9 cellular contexts compared by ENCODE assay signal in genomic region chr7:30938435-30939316, GRCh38. TPM values are rescaled to one million over a fixed set of nuclear protein-coding genes. Genes with fewer than 3 reads are reported as not detected.
DNase-seq lines count a peak whose midpoint lies in the region; ATAC-seq and TF ChIP-seq lines count a peak whose summit lies in the region.
"Had no signal": no experiment of that assay in that cellular context is flagged by ENCODE, and none has a peak within 500 bp of the region (broad histone marks: within the 10 kb centered on the region; RNA-seq: fewer than 3 reads in every experiment).

No MANE protein-coding gene starts in this region.

- H3K36me3 ChIP-seq in OCI-LY1 (ENCODE audit: insufficient read depth, low read length), result no peaks in the 10 kb centered on the region
- H3K36me3 ChIP-seq in neutrophil, result no peaks in the 10 kb centered on the region
- H3K36me3 ChIP-seq in thoracic aorta, result no peaks in the 10 kb centered on the region

- H3K4me1 ChIP-seq in OCI-LY1 (ENCODE audit: insufficient read depth, low read length, severe bottlenecking), result no peaks in the 10 kb centered on the region
- H3K4me1 ChIP-seq in neutrophil (ENCODE audit: control insufficient read depth in 1 of 2, insufficient read depth in 1 of 2, low read depth in 1 of 2, low read length in 1 of 2), result no peaks in the 10 kb centered on the region
- H3K4me1 ChIP-seq in thoracic aorta (ENCODE audit: control insufficient read depth in 1 of 2, low read depth in 2 of 2), result peaks cover 0 to 4% of the 10 kb centered on the region in 2 donors

- no peaks in the 10 kb centered on the region for H3F3A ChIP-seq in OCI-LY1 (ENCODE audit: insufficient read depth, low read length)

- ATAC-seq in GM21381 (IDR thresholded peaks at IDR 0.05; ENCODE audit: unreplicated experiment), result peak; percentile 88
- peak; percentile 60 to 79 for ATAC-seq in activated T-cell treated with anti-CD3 and anti-CD28 coated beads, Interleukin-2, amount 50 U/mL, for 4 hours
- ATAC-seq in thoracic aorta (ENCODE audit: insufficient number of reproducible peaks, low FRiP score, low read depth), result peak; percentile 66

- H3K4me1 Mint-ChIP-seq in activated T-cell treated with anti-CD3 and anti-CD28 coated beads, Interleukin-2, amount 50 U/mL, for 4 hours (ENCODE audit: low read depth), result no peaks in the 10 kb centered on the region

- H3K4me3 ChIP-seq in OCI-LY1 (ENCODE audit: low read depth, low read length, poor library complexity, severe bottlenecking) (no peak overlapping the region), foreskin fibroblast (ENCODE audit: low read depth in 1 of 2, low read length in 2 of 2) (peak overlapping the region in 1 of 2 donors; percentile 33), neutrophil (ENCODE audit: low read depth in 1 of 2, low read length in 1 of 2) (no peak overlapping the region), thoracic aorta (peak overlapping the region; percentile 57)

- H3K36me3 Mint-ChIP-seq in activated T-cell treated with anti-CD3 and anti-CD28 coated beads, Interleukin-2, amount 50 U/mL, for 4 hours (ENCODE audit: insufficient read depth), result no peaks in the 10 kb centered on the region

- no peaks in the 10 kb centered on the region for H3K79me2 ChIP-seq in OCI-LY1 (ENCODE audit: insufficient read depth, low read length)

- DNase-seq in DMS 273 treated with DMSO at 0.1 percent for 48 hours (lab: John Stamatoyannopoulos, UW) (peak; percentile 90), HT1080 (ENCODE audit: low read depth) (peak; percentile 66), foreskin fibroblast (peak; percentile 48 to 86), thoracic aorta (ENCODE audit: low spot score) (no peak)
- peak; percentile 58 for DNase-seq in activated T-cell treated with anti-CD3 and anti-CD28 coated beads, Interleukin-2, amount 50 U/mL, for 4 hours

- H2AFZ ChIP-seq in OCI-LY1 (ENCODE audit: low read length), result no peak overlapping the region

- H3K27ac ChIP-seq in OCI-LY1 (ENCODE audit: low read depth, low read length, poor library complexity, severe bottlenecking) (no peak overlapping the region), neutrophil (no peak overlapping the region), thoracic aorta (no peak overlapping the region)

- H3K9ac ChIP-seq in OCI-LY1 (ENCODE audit: low read length), result no peak overlapping the region

- TF ChIP-seq CTCF in OCI-LY1 (IDR thresholded peaks at IDR 0.05; ENCODE audit: low read length), result peak; percentile 97
- peak; percentile 98 for TF ChIP-seq CTCF in foreskin fibroblast (IDR thresholded peaks at IDR 0.05; ENCODE audit: low read depth, low read length)
- peak; percentile 87 for TF ChIP-seq CTCF in neutrophil (IDR thresholded peaks at IDR 0.05)
- TF ChIP-seq CTCF in thoracic aorta (IDR thresholded peaks at IDR 0.05), result peak; percentile 98

- H3K4me3 Mint-ChIP-seq in activated T-cell treated with anti-CD3 and anti-CD28 coated beads, Interleukin-2, amount 50 U/mL, for 4 hours, result no peak overlapping the region

- no peaks in the 10 kb centered on the region for H3K9me2 ChIP-seq in OCI-LY1 (ENCODE audit: low read depth, low read length)

- no peak overlapping the region for H3K4me2 ChIP-seq in OCI-LY1 (ENCODE audit: low read length)

- H4K20me1 ChIP-seq in OCI-LY1 (ENCODE audit: insufficient read depth, low read length), result no peaks in the 10 kb centered on the region

- H3K27me3 ChIP-seq in OCI-LY1 (ENCODE audit: insufficient read depth, low read length), result no peaks in the 10 kb centered on the region
- H3K27me3 ChIP-seq in neutrophil, result peaks cover 71% of the 10 kb centered on the region
- no peaks in the 10 kb centered on the region for H3K27me3 ChIP-seq in thoracic aorta (replicated peaks; ENCODE audit: insufficient read depth)

- H3K27me3 Mint-ChIP-seq in activated T-cell treated with anti-CD3 and anti-CD28 coated beads, Interleukin-2, amount 50 U/mL, for 4 hours (ENCODE audit: low read depth), result peaks cover 38% of the 10 kb centered on the region

- H3K9me3 ChIP-seq in OCI-LY1 (ENCODE audit: low read length) (no peaks in the 10 kb centered on the region), neutrophil (no peaks in the 10 kb centered on the region), thoracic aorta (no peaks in the 10 kb centered on the region)

- no peaks in the 10 kb centered on the region for H3K9me3 Mint-ChIP-seq in activated T-cell treated with anti-CD3 and anti-CD28 coated beads, Interleukin-2, amount 50 U/mL, for 4 hours

RNA-seq across cellular contexts. Expression of gene GHRHR, which starts 25.1 kb away (rescaled TPM):
- total RNA-seq in HT1080 (2014; rRNA removed; shearing (Covaris generic)), result not detected in 2 replicates
- not detected in 2 replicates for polyA plus RNA-seq in HT1080 (2015; cell fraction: cytosol; rRNA removed)
- not detected in 2 replicates for polyA plus RNA-seq in HT1080 (2015; cell fraction: nucleus; rRNA removed)
- not detected for total RNA-seq in activated T-cell treated with anti-CD3 and anti-CD28 coated beads, Interleukin-2, amount 50 U/mL, for 4 hours
- total RNA-seq in thoracic aorta, result not detected
- total RNA-seq: mononuclear cell had no signal

RNA-seq across cellular contexts. Expression of gene AQP1, which starts 27.0 kb away (rescaled TPM):
- total RNA-seq in HT1080 (2014; rRNA removed; shearing (Covaris generic)), result 0.10 TPM in 1 of 2 replicates, not detected in the other
- 0.12 TPM in 2 replicates for polyA plus RNA-seq in HT1080 (2015; cell fraction: cytosol; rRNA removed)
- 0.07 and 0.40 TPM in 2 replicates for polyA plus RNA-seq in HT1080 (2015; cell fraction: nucleus; rRNA removed)
- 1 to 10 TPM in 1 of 3 donors, under 1 TPM in 2; 0.79 to 1.1 (median 0.91) TPM for total RNA-seq in activated T-cell treated with anti-CD3 and anti-CD28 coated beads, Interleukin-2, amount 50 U/mL, for 4 hours
- total RNA-seq in thoracic aorta, result 1,000 to 10,000 TPM; 1,262 to 1,768 TPM

Comparison
In these comparisons a context has a peak if more than half of its experiments do, and no peak if none do; other contexts are left out.
1. RNA of gene AQP1, which starts 27.0 kb away (total RNA-seq): 1,262 to 1,768 TPM in thoracic aorta; 0.79 to 1.1 TPM in activated T-cell treated with anti-CD3 and anti-CD28 coated beads, Interleukin-2, amount 50 U/mL, for 4 hours and 0.10 TPM in HT1080; every median in the first group is over 100 times any median in the second.
2. Peak in every context shown above with its lines, with median percentiles within 50 percentile points of each other: ATAC-seq and CTCF ChIP-seq.